ENCODE assay signal across 8 cellular contexts in genomic region chr17:41678411-41678906, GRCh38. TPM values are rescaled to one million over a fixed set of nuclear protein-coding genes. Genes with fewer than 3 reads are reported as not detected.
DNase-seq lines count a peak whose midpoint lies in the region; ATAC-seq and TF ChIP-seq lines count a peak whose summit lies in the region.

No MANE protein-coding gene starts in this region.

- no peak for TF ChIP-seq CTCF in PC-3 (conservative IDR thresholded peaks at IDR 0.05; ENCODE audit: low read depth, low read length)

- H3K36me3 ChIP-seq in BLaER1 treated with 17β-estradiol and CSF1 and Interleukin-3, amounts not matched to agents 10 nM and 100 nM = no peaks in the 10 kb centered on the region
- H3K36me3 ChIP-seq in PC-3 (ENCODE audit: low read depth, low read length) (no peaks in the 10 kb centered on the region), rectal smooth muscle tissue (ENCODE audit: control insufficient read depth, insufficient read depth, low read length) (no peaks in the 10 kb centered on the region)
- no peaks in the 10 kb centered on the region for H3K36me3 ChIP-seq in effector memory CD4-positive, alpha-beta T cell (ENCODE audit: control insufficient read depth, insufficient read depth, low read length)

- H3K4me2 ChIP-seq in BLaER1 treated with 17β-estradiol and CSF1 and Interleukin-3, amounts not matched to agents 10 nM and 100 nM = peak overlapping the region; percentile 34 to 94 (median 75)
- peak overlapping the region; percentile 76 for H3K4me2 ChIP-seq in PC-3 (ENCODE audit: low read length)

- no peaks in the 10 kb centered on the region for H3F3A ChIP-seq in PC-3 (ENCODE audit: low read length, unreplicated experiment)

- no peaks in the 10 kb centered on the region for H3K9me2 ChIP-seq in PC-3 (replicated peaks; ENCODE audit: low read length)

- peak overlapping the region in 9 of 11 experiments; percentile 43 to 88 (median 73); a peak in 17 of 22 replicates for H3K27ac ChIP-seq in BLaER1 treated with 17β-estradiol and CSF1 and Interleukin-3, amounts not matched to agents 10 nM and 100 nM
- H3K27ac ChIP-seq in PC-3 (ENCODE audit: low read length) = peak overlapping the region; percentile 78
- H3K27ac ChIP-seq in effector memory CD4-positive, alpha-beta T cell (ENCODE audit: insufficient read depth, low read length, poor library complexity, severe bottlenecking) = peak overlapping the region; percentile 80
- no peak overlapping the region for H3K27ac ChIP-seq in rectal smooth muscle tissue (ENCODE audit: low read depth, low read length)

- peak overlapping the region; percentile 69 for H2AFZ ChIP-seq in PC-3 (ENCODE audit: low read length)

- H3K9ac ChIP-seq in BLaER1 treated with 17β-estradiol and CSF1 and Interleukin-3, amounts not matched to agents 10 nM and 100 nM = peak overlapping the region in 8 of 11 experiments; percentile 34 to 78 (median 72); a peak in 15 of 22 replicates
- peak overlapping the region; percentile 13; the same call in 1 of the 2 replicates for H3K9ac ChIP-seq in PC-3 (ENCODE audit: low read length)
- H3K9ac ChIP-seq in rectal smooth muscle tissue (ENCODE audit: low read length) = no peak overlapping the region

- ATAC-seq in GM21381 (IDR thresholded peaks at IDR 0.05; ENCODE audit: unreplicated experiment) (peak; percentile 17), PC-3 (peak; percentile 48)

- H4K20me1 ChIP-seq in BLaER1 treated with 17β-estradiol and CSF1 and Interleukin-3, amounts not matched to agents 10 nM and 100 nM = no peaks in the 10 kb centered on the region
- no peaks in the 10 kb centered on the region for H4K20me1 ChIP-seq in PC-3 (ENCODE audit: low read length)

- H3K4me3 ChIP-seq in BLaER1 treated with 17β-estradiol and CSF1 and Interleukin-3, amounts not matched to agents 10 nM and 100 nM = peak overlapping the region in 6 of 10 experiments; percentile 2 to 60 (median 45); a peak in 10 of 20 replicates
- H3K4me3 ChIP-seq in PC-3 (ENCODE audit: low read length) (peak overlapping the region; percentile 46), rectal smooth muscle tissue (ENCODE audit: low read length) (peak overlapping the region; percentile 47)
- peak overlapping the region; percentile 52 for H3K4me3 ChIP-seq in effector memory CD4-positive, alpha-beta T cell (ENCODE audit: insufficient read depth, low read depth, low read length, poor library complexity, severe bottlenecking)

- intact Hi-C loops in PC-3 (cut with micrococcal nuclease) = no loop called here

- no peaks in the 10 kb centered on the region for H3K79me2 ChIP-seq in PC-3 (ENCODE audit: low read length)

- CTCF ChIA-PET in PC-3 (lab: Charles Lee) = interaction anchor here (0.5 to 1.0 kb wide), 3 partner anchors 10 to 602 kb away, joined by 3 read pairs; partner anchors contain the start of gene EIF1

- POLR2A ChIA-PET in PC-3 (lab: Charles Lee; ENCODE audit: unreplicated experiment) = no interaction called here

- H3K4me1 ChIP-seq in BLaER1 treated with 17β-estradiol and CSF1 and Interleukin-3, amounts not matched to agents 10 nM and 100 nM = peaks cover 27 to 78% (median 49%) of the 10 kb centered on the region in 10 experiments
- H3K4me1 ChIP-seq in PC-3 (ENCODE audit: insufficient read depth, low read length) (peaks cover 13% of the 10 kb centered on the region), rectal smooth muscle tissue (ENCODE audit: control insufficient read depth, insufficient read depth, low read length) (no peaks in the 10 kb centered on the region)
- peaks cover 4% of the 10 kb centered on the region for H3K4me1 ChIP-seq in effector memory CD4-positive, alpha-beta T cell (ENCODE audit: control insufficient read depth, insufficient read depth, low read length, poor library complexity, severe bottlenecking)

- H3K9me3 ChIP-seq in BLaER1 treated with 17β-estradiol and CSF1 and Interleukin-3, amounts not matched to agents 10 nM and 100 nM (replicated peaks in 1 of 11) = peaks cover 0 to 24% (median 17%) of the 10 kb centered on the region in 11 experiments; a peak in 17 of 22 replicates
- no peaks in the 10 kb centered on the region for H3K9me3 ChIP-seq in PC-3 (ENCODE audit: low read length)
- H3K9me3 ChIP-seq in effector memory CD4-positive, alpha-beta T cell (ENCODE audit: control insufficient read depth, low read length) = no peaks in the 10 kb centered on the region

- peaks cover 0 to 9% (median 0%) of the 10 kb centered on the region in 11 experiments; a peak in 6 of 22 replicates for H3K27me3 ChIP-seq in BLaER1 treated with 17β-estradiol and CSF1 and Interleukin-3, amounts not matched to agents 10 nM and 100 nM
- no peaks in the 10 kb centered on the region for H3K27me3 ChIP-seq in PC-3 (ENCODE audit: low read length)
- no peaks in the 10 kb centered on the region for H3K27me3 ChIP-seq in effector memory CD4-positive, alpha-beta T cell (replicated peaks; ENCODE audit: control insufficient read depth, insufficient read depth, low read length, poor library complexity, severe bottlenecking)
- no peaks in the 10 kb centered on the region for H3K27me3 ChIP-seq in rectal smooth muscle tissue (ENCODE audit: control insufficient read depth, insufficient read depth, low read length)

- BruUV-seq in PC-3 (replicated peaks; lab: Mats Ljungman, UMichigan) = TSS peak; percentile 77

- peak; percentile 30 for DNase-seq in PC-3
- no peak for DNase-seq in effector memory CD4-positive, alpha-beta T cell
- no peak for DNase-seq in HuH-7 (ENCODE audit: low spot score)
- no peak for DNase-seq in activated effector memory CD4-positive, alpha-beta T cell treated with Interleukin-2 at 50 U/mL for 16 hours
- DNase-seq in SK-N-DZ (ENCODE audit: low spot score) = no peak

RNA-seq across cellular contexts. Expression of gene EIF1, which starts 10.2 kb away (rescaled TPM):
- 88.7 and 95.9 TPM in 2 replicates for total RNA-seq in PC-3 (2014; rRNA removed)
- polyA plus RNA-seq in SK-N-DZ (2014; cell fraction: cytosol; rRNA removed) = 85.8 and 129 TPM in 2 replicates
- polyA plus RNA-seq in SK-N-DZ (2014; cell fraction: nucleus; rRNA removed) = 194 and 234 TPM in 2 replicates

RNA-seq across cellular contexts. Expression of gene GAST, which starts 33.7 kb away (rescaled TPM):
- not detected in 2 replicates for total RNA-seq in PC-3 (2014; rRNA removed)
- polyA plus RNA-seq in SK-N-DZ (2014; cell fraction: cytosol; rRNA removed) = not detected in 2 replicates
- polyA plus RNA-seq in SK-N-DZ (2014; cell fraction: nucleus; rRNA removed) = not detected in 2 replicates

RNA-seq across cellular contexts. Expression of gene KRT17, which starts 54.1 kb away (rescaled TPM):
- 92.1 and 115 TPM in 2 replicates for total RNA-seq in PC-3 (2014; rRNA removed)
- polyA plus RNA-seq in SK-N-DZ (2014; cell fraction: cytosol; rRNA removed) = 4.2 and 10.1 TPM in 2 replicates
- 7.1 and 8.4 TPM in 2 replicates for polyA plus RNA-seq in SK-N-DZ (2014; cell fraction: nucleus; rRNA removed)

RNA-seq across cellular contexts. Expression of gene HAP1, which starts 56.0 kb away (rescaled TPM):
- total RNA-seq in PC-3 (2014; rRNA removed) = 1.2 and 1.4 TPM in 2 replicates
- polyA plus RNA-seq in SK-N-DZ (2014; cell fraction: cytosol; rRNA removed) = 0.02 and 0.29 TPM in 2 replicates
- polyA plus RNA-seq in SK-N-DZ (2014; cell fraction: nucleus; rRNA removed) = 0.22 and 0.57 TPM in 2 replicates
